ENCODE assay signal across 8 cellular contexts in genomic region chr6:110816110-110816409, GRCh38. TPM values are rescaled to one million over a fixed set of nuclear protein-coding genes. Genes with fewer than 3 reads are reported as not detected.
DNase-seq lines count a peak whose midpoint lies in the region; ATAC-seq and TF ChIP-seq lines count a peak whose summit lies in the region.

No MANE protein-coding gene starts in this region.

- DNase-seq in MM.1S (no peak), neural progenitor cell (ENCODE audit: low spot score) (no peak)
- DNase-seq in stimulated activated CD8-positive, alpha-beta memory T cell treated with anti-CD3 and anti-CD28 coated beads, Interleukin-4, amount 100 ng/mL, for 48 hours: no peak

- H3K9me2 ChIP-seq in MM.1S (replicated peaks; ENCODE audit: insufficient read depth, low read length): no peaks in the 10 kb centered on the region

- H3K4me1 Mint-ChIP-seq in neural progenitor cell: peaks cover 16% of the 10 kb centered on the region

- peak overlapping the region; percentile 99 for H3K4me3 Mint-ChIP-seq in neural progenitor cell

- WGBS in ectodermal cell, 2 experiments: 19 to 25% methylated on average over 6 of the region's 6 CpGs

- peaks cover 14% of the 10 kb centered on the region for H3F3A ChIP-seq in MM.1S (ENCODE audit: insufficient read depth, low read length)
- peaks cover 16% of the 10 kb centered on the region for H3F3A ChIP-seq in neural progenitor cell (ENCODE audit: low read depth)

- peak overlapping the region; percentile 66 to 99 (median 97); a peak in 21 of 22 replicates for H3K27ac ChIP-seq in BLaER1 treated with 17β-estradiol and CSF1 and Interleukin-3, amounts not matched to agents 10 nM and 100 nM
- peak overlapping the region; percentile 90; the same call in 1 of the 2 replicates for H3K27ac ChIP-seq in MM.1S (ENCODE audit: low read length)
- peak overlapping the region; percentile 87 for H3K27ac ChIP-seq in ectodermal cell (ENCODE audit: insufficient read depth, low read depth, low read length, poor library complexity, severe bottlenecking)
- peak overlapping the region; percentile 96 for H3K27ac ChIP-seq in neural progenitor cell

- peaks cover 33% of the 10 kb centered on the region for H3K79me2 ChIP-seq in MM.1S (ENCODE audit: low read length)
- H3K79me2 ChIP-seq in neural progenitor cell (ENCODE audit: low read depth): peaks cover 38% of the 10 kb centered on the region

- peaks cover 10% of the 10 kb centered on the region for H3K27me3 Mint-ChIP-seq in neural progenitor cell (ENCODE audit: insufficient read depth, low read depth)

- ATAC-seq in HG02798 (IDR thresholded peaks at IDR 0.05; ENCODE audit: poor library complexity, unreplicated experiment) (no peak), GM18868 (IDR thresholded peaks at IDR 0.05; ENCODE audit: unreplicated experiment) (no peak), HG03108 (IDR thresholded peaks at IDR 0.05; ENCODE audit: unreplicated experiment) (no peak)

- no peaks in the 10 kb centered on the region for H3K36me3 ChIP-seq in BLaER1 treated with 17β-estradiol and CSF1 and Interleukin-3, amounts not matched to agents 10 nM and 100 nM
- no peaks in the 10 kb centered on the region for H3K36me3 ChIP-seq in MM.1S (replicated peaks; ENCODE audit: insufficient read depth, low read length)
- H3K36me3 ChIP-seq in ectodermal cell (ENCODE audit: control insufficient read depth, insufficient read depth, low read length): no peaks in the 10 kb centered on the region
- H3K36me3 ChIP-seq in neural progenitor cell: no peaks in the 10 kb centered on the region

- peaks cover under 1% of the 10 kb centered on the region for H3K36me3 Mint-ChIP-seq in neural progenitor cell

- peak overlapping the region; percentile 39 to 99 (median 94) for H3K4me3 ChIP-seq in BLaER1 treated with 17β-estradiol and CSF1 and Interleukin-3, amounts not matched to agents 10 nM and 100 nM
- H3K4me3 ChIP-seq in MM.1S (ENCODE audit: low read length): peak overlapping the region; percentile 53
- peak overlapping the region; percentile 89 for H3K4me3 ChIP-seq in ectodermal cell (ENCODE audit: insufficient read depth, low read depth, low read length)
- peak overlapping the region; percentile 74 for H3K4me3 ChIP-seq in neural progenitor cell

- H3K9me3 Mint-ChIP-seq in neural progenitor cell: peaks cover under 1% of the 10 kb centered on the region

- peak overlapping the region; percentile 75 to 99 (median 98) for H3K9ac ChIP-seq in BLaER1 treated with 17β-estradiol and CSF1 and Interleukin-3, amounts not matched to agents 10 nM and 100 nM
- H3K9ac ChIP-seq in MM.1S (ENCODE audit: low read length) (peak overlapping the region; percentile 56; the same call in 1 of the 2 replicates), neural progenitor cell (no peak overlapping the region)

- H3K4me1 ChIP-seq in BLaER1 treated with 17β-estradiol and CSF1 and Interleukin-3, amounts not matched to agents 10 nM and 100 nM: peaks cover 27 to 65% (median 42%) of the 10 kb centered on the region in 10 experiments
- H3K4me1 ChIP-seq in MM.1S (ENCODE audit: low read length) (peaks cover 15% of the 10 kb centered on the region), ectodermal cell (ENCODE audit: control insufficient read depth, insufficient read depth, low read length) (peaks cover 5% of the 10 kb centered on the region), neural progenitor cell (peaks cover 17% of the 10 kb centered on the region)

- peak overlapping the region; percentile 77 to 92 (median 82) for H3K4me2 ChIP-seq in BLaER1 treated with 17β-estradiol and CSF1 and Interleukin-3, amounts not matched to agents 10 nM and 100 nM
- H3K4me2 ChIP-seq in MM.1S (ENCODE audit: low read depth, low read length) (peak overlapping the region; percentile 71), neural progenitor cell (peak overlapping the region; percentile 69)

- no peaks in the 10 kb centered on the region for H3K9me3 ChIP-seq in BLaER1 treated with 17β-estradiol and CSF1 and Interleukin-3, amounts not matched to agents 10 nM and 100 nM (replicated peaks in 1 of 11)
- H3K9me3 ChIP-seq in MM.1S (replicated peaks; ENCODE audit: insufficient read depth, low read length) (no peaks in the 10 kb centered on the region), ectodermal cell (ENCODE audit: control insufficient read depth, low read length) (no peaks in the 10 kb centered on the region), neural progenitor cell (ENCODE audit: low read depth) (no peaks in the 10 kb centered on the region)

- peak overlapping the region; percentile 99 for H3K27ac Mint-ChIP-seq in neural progenitor cell

- H2AFZ ChIP-seq in MM.1S (ENCODE audit: low read length): peak overlapping the region; percentile 47
- peak overlapping the region; percentile 26 for H2AFZ ChIP-seq in neural progenitor cell (replicated peaks)

- TF ChIP-seq CTCF in MM.1S (IDR thresholded peaks at IDR 0.05; ENCODE audit: low read length) (no peak), neural progenitor cell (IDR thresholded peaks at IDR 0.05) (no peak)

- H3K27me3 ChIP-seq in BLaER1 treated with 17β-estradiol and CSF1 and Interleukin-3, amounts not matched to agents 10 nM and 100 nM: no peaks in the 10 kb centered on the region
- H3K27me3 ChIP-seq in MM.1S (replicated peaks; ENCODE audit: insufficient read depth, low read length) (no peaks in the 10 kb centered on the region), ectodermal cell (ENCODE audit: control insufficient read depth, insufficient read depth, low read length, poor library complexity, severe bottlenecking) (no peaks in the 10 kb centered on the region), neural progenitor cell (no peaks in the 10 kb centered on the region)

- peaks cover 7 to 31% (median 16%) of the 10 kb centered on the region in 11 experiments; a peak in 17 of 22 replicates for H4K20me1 ChIP-seq in BLaER1 treated with 17β-estradiol and CSF1 and Interleukin-3, amounts not matched to agents 10 nM and 100 nM
- H4K20me1 ChIP-seq in MM.1S (ENCODE audit: insufficient read depth, low read length) (no peaks in the 10 kb centered on the region), neural progenitor cell (ENCODE audit: low read depth) (peaks cover 19% of the 10 kb centered on the region)

RNA-seq across cellular contexts. Expression of gene CDK19, which starts 0.8 kb away (rescaled TPM):
- polyA plus RNA-seq in ectodermal cell (2013, experiment 1 of 4): 17.1 TPM
- 17.7 TPM for polyA plus RNA-seq in ectodermal cell (2013, experiment 2 of 4)
- polyA plus RNA-seq in ectodermal cell (2013, experiment 3 of 4): 15.9 TPM
- 18.8 TPM for polyA plus RNA-seq in ectodermal cell (2013, experiment 4 of 4)
- total RNA-seq in neural progenitor cell (ENCODE audit: low replicate concordance): 25.0 and 34.4 TPM in 2 replicates

RNA-seq across cellular contexts. Expression of gene AMD1, which starts 58.5 kb away (rescaled TPM):
- polyA plus RNA-seq in ectodermal cell (2013, experiment 1 of 4): 84.1 TPM
- 82.8 TPM for polyA plus RNA-seq in ectodermal cell (2013, experiment 2 of 4)
- 63.2 TPM for polyA plus RNA-seq in ectodermal cell (2013, experiment 3 of 4)
- 67.5 TPM for polyA plus RNA-seq in ectodermal cell (2013, experiment 4 of 4)
- total RNA-seq in neural progenitor cell (ENCODE audit: low replicate concordance): 94.0 and 142 TPM in 2 replicates
